Comparison of ENCODE assay signal across 18 cellular contexts in the genomic region with DNA sequence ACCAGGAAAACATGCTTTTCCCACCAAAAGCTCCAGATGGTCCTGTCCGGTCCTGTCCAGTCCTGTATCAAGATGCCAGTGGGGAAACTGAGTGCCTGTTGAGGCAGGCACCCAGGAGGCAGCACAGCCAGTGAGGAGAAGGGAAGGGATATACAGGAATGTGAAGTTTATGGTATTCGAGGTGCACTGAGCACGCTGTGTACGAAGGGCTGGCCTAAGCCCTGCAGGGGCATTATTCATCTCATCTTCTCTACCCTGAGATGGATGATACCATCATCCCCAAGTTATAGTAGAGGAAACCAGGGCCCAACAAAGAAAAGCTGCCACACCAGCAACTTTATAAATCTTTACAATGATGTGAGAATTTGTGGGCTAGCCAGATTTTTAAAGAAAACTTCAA. TPM values are rescaled to one million over a fixed set of nuclear protein-coding genes. Genes with fewer than 3 reads are reported as not detected.
DNase-seq lines count a peak whose midpoint lies in the region; ATAC-seq and TF ChIP-seq lines count a peak whose summit lies in the region.
"Had no signal": no experiment of that assay in that cellular context is flagged by ENCODE, and none has a peak within 500 bp of the region (broad histone marks: within the 10 kb centered on the region; RNA-seq: fewer than 3 reads in every experiment).

No MANE protein-coding gene starts in this region.

- no peak overlapping the region for H3K18ac ChIP-seq in mesenchymal stem cell (ENCODE audit: low read depth in 1 of 2, low read length in 2 of 2)

- H4K20me1 ChIP-seq in SU-DHL-6 (ENCODE audit: low read depth, low read length): no peaks in the 10 kb centered on the region

- no peak overlapping the region for H2AK5ac ChIP-seq in mesenchymal stem cell (ENCODE audit: low read length, severe bottlenecking)

- no peaks in the 10 kb centered on the region for H3K36me3 Mint-ChIP-seq in CD4-positive, alpha-beta memory T cell
- H3K36me3 Mint-ChIP-seq in naive thymus-derived CD8-positive, alpha-beta T cell: peaks cover 0 to 2% (median 0%) of the 10 kb centered on the region in 3 donors

- 100% methylated on average over 1 of the region's 4 CpGs for WGBS in mesenchymal stem cell

- H3K9me2 ChIP-seq in SU-DHL-6 (replicated peaks; ENCODE audit: insufficient read depth, low read length): no peaks in the 10 kb centered on the region

- H2BK120ac ChIP-seq in mesenchymal stem cell (ENCODE audit: low read depth, low read length): no peak overlapping the region

- H2BK15ac ChIP-seq in mesenchymal stem cell (ENCODE audit: low read depth, poor library complexity, severe bottlenecking): no peak overlapping the region

- H3K27ac Mint-ChIP-seq in CD4-positive, alpha-beta memory T cell: peak overlapping the region in 5 of 7 donors; percentile 10 to 83 (median 38)
- H3K27ac Mint-ChIP-seq in naive thymus-derived CD8-positive, alpha-beta T cell: peak overlapping the region in 2 of 10 donors; percentile 51 to 84
- H3K27ac Mint-ChIP-seq: activated B cell treated with CpG ODN at 0.5 μM for 24 hours had no signal

- no peak overlapping the region for H2BK12ac ChIP-seq in mesenchymal stem cell (ENCODE audit: low read length in 2 of 2)

- no peaks in the 10 kb centered on the region for H3K9me3 ChIP-seq in CD4-positive, alpha-beta memory T cell (ENCODE audit: control insufficient read depth in 1 of 2, low read length in 2 of 2)
- H3K9me3 ChIP-seq in SU-DHL-6 (ENCODE audit: insufficient read depth, low read length) (no peaks in the 10 kb centered on the region), mesenchymal stem cell (ENCODE audit: control insufficient read depth, low read length) (no peaks in the 10 kb centered on the region)
- H3K9me3 ChIP-seq: esophagus muscularis mucosa, heart left ventricle, sigmoid colon, suprapubic skin had no signal

- no peak overlapping the region for H4K91ac ChIP-seq in mesenchymal stem cell (ENCODE audit: low read length)

- POLR2A ChIA-PET in CD4-positive, alpha-beta memory T cell (lab: Charles Lee; ENCODE audit: partially characterized antibody): interaction anchor here (1.0 to 2.7 kb wide), 8 partner anchors 15 to 146 kb away, joined by 3 to 33 read pairs (median 7); a partner anchor contains a TSS
- POLR2A ChIA-PET in naive thymus-derived CD8-positive, alpha-beta T cell (lab: Charles Lee): interaction anchor here (1.1 to 2.5 kb wide), 4 partner anchors 51 to 210 kb away, joined by 4 to 18 read pairs (median 6); a partner anchor contains a TSS

- no peaks in the 10 kb centered on the region for H3K27me3 ChIP-seq in CD4-positive, alpha-beta memory T cell (ENCODE audit: insufficient read depth, low read length)
- H3K27me3 ChIP-seq in H7 (ENCODE audit: control insufficient read depth, insufficient read depth, low read length): no peaks in the 10 kb centered on the region
- H3K27me3 ChIP-seq in SU-DHL-6 (ENCODE audit: low read length): no peaks in the 10 kb centered on the region
- peaks cover 11 to 20% of the 10 kb centered on the region in 2 experiments for H3K27me3 ChIP-seq in mesenchymal stem cell (ENCODE audit: control insufficient read depth in 1 of 2, insufficient read depth in 1 of 2, low read length in 2 of 2)
- H3K27me3 ChIP-seq: suprapubic skin had no signal

- no peak overlapping the region for H3K27ac ChIP-seq in CD4-positive, alpha-beta memory T cell (ENCODE audit: low read depth, low read length)
- no peak overlapping the region for H3K27ac ChIP-seq in SU-DHL-6 (ENCODE audit: low read depth, low read length)
- H3K27ac ChIP-seq in mesenchymal stem cell (ENCODE audit: low read length, poor library complexity, severe bottlenecking): no peak overlapping the region
- H3K27ac ChIP-seq: esophagus muscularis mucosa, heart left ventricle, sigmoid colon, suprapubic skin had no signal

- peaks cover 20% of the 10 kb centered on the region for H3K4me1 ChIP-seq in CD4-positive, alpha-beta memory T cell (ENCODE audit: insufficient read depth, low read length)
- no peaks in the 10 kb centered on the region for H3K4me1 ChIP-seq in mesenchymal stem cell (ENCODE audit: control insufficient read depth, insufficient read depth, low read depth, low read length)

- H3K14ac ChIP-seq in mesenchymal stem cell (ENCODE audit: low read length in 2 of 2): no peak overlapping the region

- H3K9me3 Mint-ChIP-seq in CD4-positive, alpha-beta memory T cell: no peaks in the 10 kb centered on the region
- no peaks in the 10 kb centered on the region for H3K9me3 Mint-ChIP-seq in naive thymus-derived CD8-positive, alpha-beta T cell
- H3K9me3 Mint-ChIP-seq: activated B cell treated with CpG ODN at 0.5 μM for 24 hours; T-helper 1 cell treated with Interleukin-12 subunit alpha and Interleukin-12 subunit beta and Interleukin-4 antibody, amounts not matched to agents 30 μg/mL and 1 μg/mL, for 36 hours had no signal

- ATAC-seq in naive thymus-derived CD8-positive, alpha-beta T cell: no peak

- no peaks in the 10 kb centered on the region for H3K79me2 ChIP-seq in SU-DHL-6 (ENCODE audit: insufficient read depth, low read length)

- intact Hi-C loops in CD4-positive, alpha-beta memory T cell (cut with micrococcal nuclease): loop anchor here (1.0 to 5.0 kb wide), 8 partner anchors 14 to 595 kb away; a partner anchor contains a TSS

- no peak overlapping the region for H3K4me2 ChIP-seq in SU-DHL-6 (ENCODE audit: low read depth, low read length, poor library complexity, severe bottlenecking)
- H3K4me2 ChIP-seq in mesenchymal stem cell (ENCODE audit: low read length, poor library complexity, severe bottlenecking): no peak overlapping the region

- no peak overlapping the region for H3K23ac ChIP-seq in mesenchymal stem cell (ENCODE audit: low read length in 2 of 2)

- H3K4me3 Mint-ChIP-seq in CD4-positive, alpha-beta memory T cell: peak overlapping the region in 1 of 8 donors; percentile 50
- no peak overlapping the region for H3K4me3 Mint-ChIP-seq in naive thymus-derived CD8-positive, alpha-beta T cell
- H3K4me3 Mint-ChIP-seq: activated B cell treated with CpG ODN at 0.5 μM for 24 hours had no signal

- TF ChIP-seq CTCF in SU-DHL-6 (IDR thresholded peaks at IDR 0.05; ENCODE audit: insufficient read depth, low read length, poor library complexity, severe bottlenecking): no peak

- H3K4me3 ChIP-seq in CD4-positive, alpha-beta memory T cell (ENCODE audit: low read length in 2 of 2): no peak overlapping the region
- H3K4me3 ChIP-seq in H7 (ENCODE audit: insufficient read depth, low read depth, low read length): no peak overlapping the region
- no peak overlapping the region for H3K4me3 ChIP-seq in SU-DHL-6 (ENCODE audit: insufficient read depth, low read length, poor library complexity, severe bottlenecking)
- H3K4me3 ChIP-seq in mesenchymal stem cell (ENCODE audit: insufficient read depth in 1 of 2, low read depth in 1 of 2, low read length in 2 of 2): no peak overlapping the region
- H3K4me3 ChIP-seq: esophagus muscularis mucosa, heart left ventricle, sigmoid colon, suprapubic skin had no signal

- peak overlapping the region; percentile 96 for H2AFZ ChIP-seq in SU-DHL-6 (ENCODE audit: low read depth, low read length, severe bottlenecking)
- no peak overlapping the region for H2AFZ ChIP-seq in mesenchymal stem cell (ENCODE audit: low read depth, low read length)

- no peak overlapping the region for H3K4ac ChIP-seq in mesenchymal stem cell (ENCODE audit: low read depth in 1 of 2, low read length in 2 of 2)

- peaks cover 6 to 7% of the 10 kb centered on the region in 2 donors for H3K27me3 Mint-ChIP-seq in CD4-positive, alpha-beta memory T cell
- peaks cover 0 to 26% (median 14%) of the 10 kb centered on the region in 5 donors for H3K27me3 Mint-ChIP-seq in naive thymus-derived CD8-positive, alpha-beta T cell

- H3F3A ChIP-seq in SU-DHL-6 (ENCODE audit: insufficient read depth): no peaks in the 10 kb centered on the region

- H3K79me1 ChIP-seq in mesenchymal stem cell (replicated peaks; ENCODE audit: low read length, poor library complexity, severe bottlenecking): no peaks in the 10 kb centered on the region

- H2BK5ac ChIP-seq in mesenchymal stem cell (ENCODE audit: low read depth, low read length, poor library complexity, severe bottlenecking): no peak overlapping the region

- H3K36me3 ChIP-seq in CD4-positive, alpha-beta memory T cell (ENCODE audit: insufficient read depth, low read length): no peaks in the 10 kb centered on the region
- H3K36me3 ChIP-seq in H7 (replicated peaks; ENCODE audit: control insufficient read depth, insufficient read depth, low read length) (no peaks in the 10 kb centered on the region), SU-DHL-6 (ENCODE audit: low read length) (no peaks in the 10 kb centered on the region), mesenchymal stem cell (ENCODE audit: control insufficient read depth in 1 of 2, insufficient read depth in 2 of 2, low read depth in 1 of 2, low read length in 2 of 2) (no peaks in the 10 kb centered on the region)
- H3K36me3 ChIP-seq: esophagus muscularis mucosa, heart left ventricle, sigmoid colon, suprapubic skin had no signal

- peak overlapping the region; percentile 3 for H4K8ac ChIP-seq in mesenchymal stem cell (ENCODE audit: low read length)

- CTCF ChIA-PET in CD4-positive, alpha-beta memory T cell (lab: Charles Lee; ENCODE audit: partially characterized antibody): interaction anchor here (0.7 to 5.3 kb wide), 19 partner anchors 8 to 209 kb away, joined by 3 to 153 read pairs (median 5); no protein-coding TSS in a partner anchor

- H3K4me1 Mint-ChIP-seq in CD4-positive, alpha-beta memory T cell: peaks cover 16 to 31% (median 23%) of the 10 kb centered on the region in 4 donors
- peaks cover 12 to 19% (median 16%) of the 10 kb centered on the region in 4 donors for H3K4me1 Mint-ChIP-seq in naive thymus-derived CD8-positive, alpha-beta T cell

- DNase-seq in CD4-positive, alpha-beta memory T cell: no peak
- DNase-seq in H7: peak; percentile 26
- no peak for DNase-seq in mesenchymal stem cell
- DNase-seq in NCI-H345 (lab: John Stamatoyannopoulos, UW): no peak
- no peak for DNase-seq in NCI-H2171 (lab: John Stamatoyannopoulos, UW)
- DNase-seq in naive thymus-derived CD8-positive, alpha-beta T cell: no peak

- H3K9ac ChIP-seq in SU-DHL-6 (ENCODE audit: low read length) (no peak overlapping the region), mesenchymal stem cell (ENCODE audit: low read length) (no peak overlapping the region)

RNA-seq across cellular contexts. Expression of a gene that starts 23.4 kb away (rescaled TPM):
- total RNA-seq in CD4-positive, alpha-beta memory T cell: not detected
- not detected for polyA plus RNA-seq in CD4-positive, alpha-beta memory T cell
- total RNA-seq in H7 (2014; rRNA removed; shearing (Covaris generic)): not detected in 2 replicates
- polyA plus RNA-seq in mesenchymal stem cell (2013, experiment 1 of 2): not detected
- polyA plus RNA-seq in mesenchymal stem cell (2013, experiment 2 of 2): not detected
- not detected for total RNA-seq in naive thymus-derived CD8-positive, alpha-beta T cell
- polyA plus RNA-seq in naive thymus-derived CD8-positive, alpha-beta T cell: not detected
- total RNA-seq: activated B cell treated with CpG ODN at 0.5 μM for 24 hours, dermis microvascular lymphatic vessel endothelial cell, esophagus muscularis mucosa, heart left ventricle, IMR-90, kidney epithelial cell, osteocyte, Right ventricle myocardium inferior, sigmoid colon, suprapubic skin had no signal
- polyA plus RNA-seq: IMR-90, sigmoid colon had no signal
